ENCODE assay signal across 8 cellular contexts in genomic region chr14:105351920-105352871, GRCh38. TPM values are rescaled to one million over a fixed set of nuclear protein-coding genes. Genes with fewer than 3 reads are reported as not detected.
A peak's percentile ranks its signal among the peaks of the same experiment; 100 is the strongest.
DNase-seq lines count a peak whose midpoint lies in the region; ATAC-seq and TF ChIP-seq lines count a peak whose summit lies in the region.

No MANE protein-coding gene starts in this region.

- WGBS in lower leg skin, 2 donors = 48 to 66% methylated on average over 11 to 27 of the region's 27 CpGs

- no peaks in the 10 kb centered on the region for H3K27me3 ChIP-seq in HL-60 (ENCODE audit: insufficient read depth, poor library complexity, severe bottlenecking)

- intact Hi-C loops in lower leg skin (cut with DNase I; ENCODE audit: low total_unique reads) = loop anchor here (5.0 to 10.0 kb wide), 2 partner anchors 150 to 257 kb away; no protein-coding TSS in a partner anchor

- H3K4me3 ChIP-seq in HL-60 (replicated peaks; ENCODE audit: insufficient read depth, low read length) (no peak overlapping the region), lower leg skin (ENCODE audit: low read depth, poor library complexity, severe bottlenecking) (no peak overlapping the region)

- TF ChIP-seq CTCF in HL-60 (IDR thresholded peaks at IDR 0.05; ENCODE audit: insufficient read depth, low read length) (peak; percentile 83), lower leg skin (IDR thresholded peaks at IDR 0.05) (peak in 1 of 3 donors; percentile 76)

- no peak for TF ChIP-seq POLR2A in lower leg skin (IDR thresholded peaks at IDR 0.05)

- H3K27ac ChIP-seq in HL-60 (replicated peaks) = no peak overlapping the region

- ATAC-seq in HG02678 (IDR thresholded peaks at IDR 0.05; ENCODE audit: unreplicated experiment) = no peak

- peak; percentile 39 for DNase-seq in GM04503 (ENCODE audit: low read depth)
- DNase-seq in HL-60 (ENCODE audit: low read depth in 1 of 2, low spot score in 1 of 2) = peak; percentile 71 to 93
- peak; percentile 85 for DNase-seq in NCI-H748 (lab: John Stamatoyannopoulos, UW; ENCODE audit: unreplicated experiment)
- peak; percentile 73 to 88 for DNase-seq in activated CD4-positive, alpha-beta T cell treated with anti-CD3 and anti-CD28 coated beads, Interleukin-2, amount 50 U/mL, for 24 hours (ENCODE audit: low read depth in 1 of 2, low spot score in 1 of 2)
- DNase-seq in dermis microvascular lymphatic vessel endothelial cell (ENCODE audit: low read depth in 2 of 2) = peak; percentile 86 to 88
- peak; percentile 85 to 96 for DNase-seq in lower leg skin (ENCODE audit: low spot score in 2 of 2)
- peak; percentile 69 to 82 (median 72) for DNase-seq in stimulated activated CD4-positive, alpha-beta T cell treated with anti-CD3 and anti-CD28 coated beads, TNF-alpha, amount 100 ng/mL, for 4 hours (ENCODE audit: low read depth in 3 of 3)

RNA-seq across cellular contexts. Expression of gene PACS2, which starts 37.6 kb away (rescaled TPM):
- total RNA-seq in dermis microvascular lymphatic vessel endothelial cell (30.3 and 54.6 TPM in 2 replicates), lower leg skin (10 to 100 TPM; 25.9 to 75.1 (median 54.3) TPM)

RNA-seq across cellular contexts. Expression of gene TEX22, which starts 46.1 kb away (rescaled TPM):
- total RNA-seq in dermis microvascular lymphatic vessel endothelial cell (under 0.01 and 0.13 TPM in 2 replicates), lower leg skin (under 1 TPM in 2 of 4 donors, not detected in 2; 0.17 to 0.34 TPM)

RNA-seq across cellular contexts. Expression of gene BRF1, which starts 51.4 kb away (rescaled TPM):
- total RNA-seq in dermis microvascular lymphatic vessel endothelial cell (20.8 and 27.1 TPM in 2 replicates), lower leg skin (10 to 100 TPM; 32.7 to 74.5 (median 43.0) TPM)

Comparison
In these comparisons a context has a peak if more than half of its experiments do, and no peak if none do; other contexts are left out.
1. DNase-seq: peak in every context shown above with its lines; median percentile 90 in lower leg skin; 87 in dermis microvascular lymphatic vessel endothelial cell; 85 in NCI-H748; 82 in HL-60; 80 in activated CD4-positive, alpha-beta T cell treated with anti-CD3 and anti-CD28 coated beads, Interleukin-2, amount 50 U/mL, for 24 hours; 72 in stimulated activated CD4-positive, alpha-beta T cell treated with anti-CD3 and anti-CD28 coated beads, TNF-alpha, amount 100 ng/mL, for 4 hours; 39 in GM04503.